In genomic region chr17:40936437-40936971, GRCh38 we compare ENCODE assay signal across 22 cellular contexts. TPM values are rescaled to one million over a fixed set of nuclear protein-coding genes. Genes with fewer than 3 reads are reported as not detected.
A peak's percentile ranks its signal among the peaks of the same experiment; 100 is the strongest.
DNase-seq lines count a peak whose midpoint lies in the region; ATAC-seq, FAIRE-seq and TF ChIP-seq lines count a peak whose summit lies in the region.
"Had no signal": no experiment of that assay in that cellular context is flagged by ENCODE, and none has a peak within 500 bp of the region (broad histone marks: within the 10 kb centered on the region; RNA-seq: fewer than 3 reads in every experiment).

No MANE protein-coding gene starts in this region.

- DNase-seq in HuH-7.5 (ENCODE audit: low spot score) = peak; percentile 19
- DNase-seq in WTC11 (ENCODE audit: low spot score) = no peak
- peak; percentile 29 for DNase-seq in kidney tubule cell (ENCODE audit: low spot score)
- DNase-seq in small intestine = peak; percentile 56
- no peak for DNase-seq in hypothalamus (lab: John Stamatoyannopoulos, UW)
- no peak for DNase-seq in stimulated activated CD4-positive, alpha-beta T cell treated with anti-CD3 and anti-CD28 coated beads, Interleukin-2, amount 100 ng/mL, for 24 hours
- DNase-seq: activated B cell treated with CpG ODN at 0.5 μM for 24 hours; amygdala; foreskin fibroblast; naive thymus-derived CD4-positive, alpha-beta T cell; NCI-H2171; NCI-H748 treated with DMSO at 0.1 percent for 48 hours; stimulated activated CD4-positive, alpha-beta T cell treated with anti-CD3 and anti-CD28 coated beads, Interleukin-1b, Interleukin-23, amount 100 ng/mL, for 48 hours; T-cell had no signal

- no peak for FAIRE-seq in small intestine (lab: Jason Lieb, UNC)
- FAIRE-seq: endometrium, GM12891 had no signal

- H3K9me3 Mint-ChIP-seq in WTC11 = no peaks in the 10 kb centered on the region
- H3K9me3 Mint-ChIP-seq: activated B cell treated with CpG ODN at 0.5 μM for 24 hours; H9; naive thymus-derived CD4-positive, alpha-beta T cell; T-cell had no signal

- CTCF ChIA-PET in WTC11 (lab: Charles Lee) = no interaction called here

- no peaks in the 10 kb centered on the region for H3K9me3 ChIP-seq in small intestine (ENCODE audit: control insufficient read depth, low read depth)

- no peaks in the 10 kb centered on the region for H3K36me3 Mint-ChIP-seq in WTC11
- H3K36me3 Mint-ChIP-seq: naive thymus-derived CD4-positive, alpha-beta T cell; T-cell had no signal

- no peak overlapping the region for H3K4me3 ChIP-seq in small intestine (ENCODE audit: low read depth in 1 of 2, low read length in 2 of 2)

- 52 to 76% (median 66%) methylated on average over 19 of the region's 19 CpGs for WGBS in small intestine, 3 donors

- ATAC-seq in WTC11 (no peak), HG02798 (IDR thresholded peaks at IDR 0.05; ENCODE audit: poor library complexity, unreplicated experiment) (no peak), GM21360 (IDR thresholded peaks at IDR 0.05; ENCODE audit: unreplicated experiment) (no peak)
- ATAC-seq: naive thymus-derived CD4-positive, alpha-beta T cell; T-cell had no signal

- H3K36me3 ChIP-seq in small intestine (ENCODE audit: control insufficient read depth in 2 of 2, insufficient read depth in 2 of 2, low read length in 2 of 2) = no peaks in the 10 kb centered on the region

- H3K27me3 ChIP-seq in small intestine (ENCODE audit: control insufficient read depth in 2 of 2, insufficient read depth in 2 of 2, low read length in 2 of 2) = no peaks in the 10 kb centered on the region

- H3K27me3 Mint-ChIP-seq in WTC11 (ENCODE audit: low read depth) = no peaks in the 10 kb centered on the region; the same call in 1 of the 2 replicates

- TF ChIP-seq CTCF in WTC11 (IDR thresholded peaks at IDR 0.05) = no peak

- no peak overlapping the region for H3K4me3 Mint-ChIP-seq in WTC11
- H3K4me3 Mint-ChIP-seq: activated B cell treated with CpG ODN at 0.5 μM for 24 hours; H9; naive thymus-derived CD4-positive, alpha-beta T cell; T-cell had no signal

- H3K4me1 Mint-ChIP-seq in WTC11 = peaks cover 12% of the 10 kb centered on the region
- H3K4me1 Mint-ChIP-seq: activated B cell treated with CpG ODN at 0.5 μM for 24 hours; naive thymus-derived CD4-positive, alpha-beta T cell; T-cell had no signal

- H3K4me1 ChIP-seq in small intestine (ENCODE audit: control insufficient read depth in 2 of 2, insufficient read depth in 1 of 2, low read depth in 1 of 2, low read length in 1 of 2) = no peaks in the 10 kb centered on the region

- H3K27ac Mint-ChIP-seq in WTC11 = peak overlapping the region; percentile 8; the same call in 1 of the 2 replicates
- H3K27ac Mint-ChIP-seq: activated B cell treated with CpG ODN at 0.5 μM for 24 hours; naive thymus-derived CD4-positive, alpha-beta T cell; T-cell had no signal

- no peak overlapping the region for H3K27ac ChIP-seq in small intestine (ENCODE audit: low read depth in 1 of 2, low read length in 1 of 2)

- POLR2A ChIA-PET in WTC11 (lab: Charles Lee) = no interaction called here

TF ChIP-seq in WTC11, 78 proteins besides CTCF, POLR2A, EP300 and RAD21:
- TF ChIP-seq GABPB1 (CRISPR knock-in tag; IDR thresholded peaks at IDR 0.05) = 0 out of 2 replicates have a peak, but pooled peaks have one; percentile 39
- no peak for TF ChIP-seq IRF2 (CRISPR knock-in tag; IDR thresholded peaks at IDR 0.05; ENCODE audit: borderline replicate concordance, low read depth)

RNA-seq across cellular contexts. Expression of gene KRT23, which starts 0.9 kb away (rescaled TPM):
- not detected in 3 replicates for total RNA-seq in WTC11 (2021)
- under 1 TPM in 1 of 3 donors, not detected in 2; 0.82 TPM for polyA plus RNA-seq in small intestine
- total RNA-seq: activated B cell treated with CpG ODN at 0.5 μM for 24 hours, G401, H9, RPMI7951, T-cell had no signal
- polyA plus RNA-seq: naive thymus-derived CD4-positive, alpha-beta T cell had no signal

RNA-seq across cellular contexts. Expression of gene KRT39, which starts 30.2 kb away (rescaled TPM):
- total RNA-seq in WTC11 (2021) = not detected in 3 replicates
- polyA plus RNA-seq in small intestine = under 1 TPM in 1 of 3 donors, not detected in 2; 0.03 TPM
- total RNA-seq: activated B cell treated with CpG ODN at 0.5 μM for 24 hours; G401; H9; liver; naive thymus-derived CD4-positive, alpha-beta T cell; T-cell had no signal
- polyA plus RNA-seq: liver; naive thymus-derived CD4-positive, alpha-beta T cell had no signal

RNA-seq across cellular contexts. Expression of gene KRT40, which starts 47.6 kb away (rescaled TPM):
- total RNA-seq in WTC11 (2021) = not detected in 3 replicates
- under 1 TPM in 2 of 3 donors, not detected in 1; 0.10 to 0.45 TPM for polyA plus RNA-seq in small intestine
- total RNA-seq: activated B cell treated with CpG ODN at 0.5 μM for 24 hours; G401; H9; liver; naive thymus-derived CD4-positive, alpha-beta T cell; RPMI7951; T-cell had no signal
- polyA plus RNA-seq: liver; naive thymus-derived CD4-positive, alpha-beta T cell had no signal

RNA-seq across cellular contexts. Expression of gene KRT20, which starts 51.5 kb away (rescaled TPM):
- total RNA-seq in WTC11 (2021) = 0.21 to 0.42 TPM (median 0.30 TPM) in 3 replicates
- polyA plus RNA-seq in small intestine = 1,000 to 10,000 TPM in 1 of 3 donors, 100 to 1,000 TPM in 2; 369 to 1,534 (median 721) TPM
- total RNA-seq: activated B cell treated with CpG ODN at 0.5 μM for 24 hours; G401; H9; liver; naive thymus-derived CD4-positive, alpha-beta T cell; RPMI7951 had no signal
- polyA plus RNA-seq: liver; naive thymus-derived CD4-positive, alpha-beta T cell had no signal

RNA-seq across cellular contexts. Expression of gene KRTAP3-3, which starts 57.5 kb away (rescaled TPM):
- total RNA-seq in WTC11 (2021) = not detected in 3 replicates
- not detected for polyA plus RNA-seq in small intestine
- total RNA-seq: activated B cell treated with CpG ODN at 0.5 μM for 24 hours; G401; H9; liver; naive thymus-derived CD4-positive, alpha-beta T cell; RPMI7951; T-cell had no signal
- polyA plus RNA-seq: liver; naive thymus-derived CD4-positive, alpha-beta T cell had no signal

Comparison
In these comparisons a context has a peak if more than half of its experiments do, and no peak if none do; other contexts are left out.
1. DNase-seq: peak in HuH-7.5 (single experiment), kidney tubule cell (single experiment) and small intestine (single experiment); none in WTC11 (single experiment), hypothalamus (0 of 51) and stimulated activated CD4-positive, alpha-beta T cell treated with anti-CD3 and anti-CD28 coated beads, Interleukin-2, amount 100 ng/mL, for 24 hours (0 of 2).